Comparison of ENCODE assay signal across 16 cellular contexts in the genomic region with DNA sequence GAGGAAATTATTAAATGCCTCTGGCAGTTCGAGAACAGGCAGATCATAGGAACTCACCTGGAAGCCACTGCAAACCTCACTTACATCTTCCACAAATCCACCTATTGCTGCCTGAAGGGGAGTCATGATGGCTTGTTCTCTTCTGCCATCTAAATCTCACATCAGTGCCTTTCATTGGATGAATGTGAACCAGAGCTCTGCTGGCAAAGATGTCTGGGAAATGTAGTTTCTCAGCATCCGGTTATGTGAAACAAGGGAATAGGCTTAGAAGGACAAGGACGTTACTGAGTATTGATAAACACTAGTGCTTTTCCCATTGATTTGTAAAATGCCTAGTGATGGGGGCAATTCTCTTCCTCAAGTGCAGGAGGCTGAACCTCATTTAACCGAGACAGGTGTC.
DNase-seq lines count a peak whose midpoint lies in the region; ATAC-seq and TF ChIP-seq lines count a peak whose summit lies in the region.
"Had no signal": no experiment of that assay in that cellular context is flagged by ENCODE, and none has a peak within 500 bp of the region (broad histone marks: within the 10 kb centered on the region; RNA-seq: fewer than 3 reads in every experiment).

No MANE protein-coding gene starts in this region.

- CTCF ChIA-PET in MCF 10A (lab: Yijun Ruan, JAX) = no interaction called here

- TF ChIP-seq CTCF in MCF 10A (IDR thresholded peaks at IDR 0.05; ENCODE audit: unreplicated experiment) = no peak

- no peak overlapping the region for H3K27ac Mint-ChIP-seq in MCF 10A (ENCODE audit: low read depth, unreplicated experiment)
- H3K27ac Mint-ChIP-seq: CD8-positive, alpha-beta T cell had no signal

- POLR2A ChIA-PET in MCF 10A (lab: Yijun Ruan, JAX) = no interaction called here

- no peaks in the 10 kb centered on the region for H3K27me3 Mint-ChIP-seq in MCF 10A (ENCODE audit: insufficient read depth, unreplicated experiment)

- no peaks in the 10 kb centered on the region for H3K9me3 Mint-ChIP-seq in MCF 10A (ENCODE audit: unreplicated experiment)
- H3K9me3 Mint-ChIP-seq: CD8-positive, alpha-beta T cell had no signal

- intact Hi-C loops in MCF 10A (cut with micrococcal nuclease) = no loop called here

- in situ Hi-C loops in SK-MEL-5 (cut with HindIII; ENCODE audit: low pct_unique_long_range_greater_than_20kb, low sequenced_read_pairs) = no loop called here

- DNase-seq in NCI-H82 (lab: John Stamatoyannopoulos, UW) (peak; percentile 56), NCI-H82 treated with DMSO at 0.1 percent for 48 hours (lab: John Stamatoyannopoulos, UW; ENCODE audit: unreplicated experiment) (no peak), SK-MEL-5 (ENCODE audit: low read depth, low spot score) (peak; percentile 43), iPS DF 4.7 (ENCODE audit: extremely low read depth, low spot score) (peak; percentile 19), MCF 10A (ENCODE audit: unreplicated experiment) (no peak), NCI-H748 treated with DMSO at 0.1 percent for 48 hours (lab: John Stamatoyannopoulos, UW) (no peak)
- DNase-seq in stimulated activated CD4-positive, alpha-beta T cell treated with anti-CD3 and anti-CD28 coated beads, Interleukin-4, amount 100 ng/mL, for 24 hours = no peak
- DNase-seq: CD8-positive, alpha-beta T cell; DMS79 treated with DMSO at 0.1 percent for 48 hours; KG1; MG63; NCI-H1092 treated with DMSO at 0.1 percent for 48 hours; NCI-H1694; NCI-H526 treated with DMSO at 0.1 percent for 48 hours; PC-3 had no signal

- no TSS peak for BruUV-seq in MCF 10A (replicated peaks; lab: Mats Ljungman, UMichigan)

- H3K36me3 Mint-ChIP-seq in MCF 10A (ENCODE audit: insufficient read depth, unreplicated experiment) = no peaks in the 10 kb centered on the region
- H3K36me3 Mint-ChIP-seq: CD8-positive, alpha-beta T cell had no signal

- H3K4me3 Mint-ChIP-seq in MCF 10A (ENCODE audit: unreplicated experiment) = no peak overlapping the region
- H3K4me3 Mint-ChIP-seq: CD8-positive, alpha-beta T cell had no signal

- peaks cover 12% of the 10 kb centered on the region for H3K4me1 Mint-ChIP-seq in MCF 10A (ENCODE audit: insufficient read depth, unreplicated experiment)

- no peak for ATAC-seq in GM21360 (IDR thresholded peaks at IDR 0.05; ENCODE audit: unreplicated experiment)
- ATAC-seq: CD8-positive, alpha-beta T cell; PC-3 had no signal

Comparison
In these comparisons a context has a peak if more than half of its experiments do, and no peak if none do; other contexts are left out.
1. DNase-seq: peak in NCI-H82 (single experiment), SK-MEL-5 (single experiment) and iPS DF 4.7 (single experiment); none in NCI-H82 treated with DMSO at 0.1 percent for 48 hours (single experiment), MCF 10A (single experiment), stimulated activated CD4-positive, alpha-beta T cell treated with anti-CD3 and anti-CD28 coated beads, Interleukin-4, amount 100 ng/mL, for 24 hours (single experiment) and NCI-H748 treated with DMSO at 0.1 percent for 48 hours (single experiment).